Comparison of ENCODE assay signal across 8 cellular contexts in the genomic region with DNA sequence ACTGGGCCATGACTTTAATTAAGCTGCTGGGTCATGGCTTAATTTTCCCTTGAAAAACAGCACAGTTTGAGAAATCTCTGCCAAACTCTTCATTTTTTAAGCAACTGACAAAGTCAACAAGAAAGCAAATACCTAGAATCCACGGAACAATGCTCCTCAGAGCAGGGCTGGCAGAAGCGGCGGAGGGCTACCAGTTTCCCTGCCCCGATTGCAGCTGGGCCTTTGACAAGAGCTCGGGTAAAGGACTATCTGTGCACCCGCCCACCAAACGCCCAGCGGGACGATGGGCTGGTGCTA. TPM values are rescaled to one million over a fixed set of nuclear protein-coding genes. Genes with fewer than 3 reads are reported as not detected.
DNase-seq lines count a peak whose midpoint lies in the region; ATAC-seq, FAIRE-seq and TF ChIP-seq lines count a peak whose summit lies in the region.

No MANE protein-coding gene starts in this region.

- TF ChIP-seq CTCF in PC-3 (conservative IDR thresholded peaks at IDR 0.05; ENCODE audit: low read depth, low read length): no peak
- no peak for TF ChIP-seq CTCF in endothelial cell of umbilical vein (IDR thresholded peaks at IDR 0.05; ENCODE audit: extremely low read depth in 1 of 2, insufficient read depth in 1 of 2, low read depth in 1 of 2, low read length in 2 of 2)
- TF ChIP-seq CTCF in neural crest cell (conservative IDR thresholded peaks at IDR 0.05): no peak
- no peak for TF ChIP-seq CTCF in GM13976 (IDR thresholded peaks at IDR 0.05; ENCODE audit: borderline replicate concordance, control extremely low read depth, extremely low read depth, insufficient read depth, missing control alignments)

- in situ Hi-C loops in GM13976 (cut with MboI; ENCODE audit: low sequenced_read_pairs, unreplicated experiment): no loop called here

- H3K9me2 ChIP-seq in PC-3 (replicated peaks; ENCODE audit: low read length): no peaks in the 10 kb centered on the region

- peaks cover 2% of the 10 kb centered on the region for H3K9me1 ChIP-seq in endothelial cell of umbilical vein (replicated peaks; ENCODE audit: control insufficient read depth, extremely low read depth, insufficient read depth, low read length)

- no peak for DNase-seq in GM19239 (ENCODE audit: insufficient read length, low spot score)
- DNase-seq in PC-3: no peak
- DNase-seq in endothelial cell of umbilical vein (ENCODE audit: low read depth, low spot score): no peak
- no peak for DNase-seq in neural crest cell (ENCODE audit: low read depth, low spot score)
- no peak for DNase-seq in NOMO-1 treated with dmso at 0.1 percent for 144 hours (lab: John Stamatoyannopoulos, UW; ENCODE audit: unreplicated experiment)
- no peak for DNase-seq in GM13976 (ENCODE audit: low spot score)
- no peak for DNase-seq in NCI-H510A treated with DMSO at 0.1 percent for 48 hours (lab: John Stamatoyannopoulos, UW)

- H3K36me3 Mint-ChIP-seq in neural crest cell (ENCODE audit: low read depth): no peaks in the 10 kb centered on the region

- H3K4me2 ChIP-seq in PC-3 (ENCODE audit: low read length) (peak overlapping the region; percentile 94), endothelial cell of umbilical vein (ENCODE audit: insufficient read depth, low read length) (peak overlapping the region; percentile 56)

- no TSS peak for BruUV-seq in PC-3 (replicated peaks; lab: Mats Ljungman, UMichigan)
- BruUV-seq in endothelial cell of umbilical vein (replicated peaks; lab: Mats Ljungman, UMichigan): TSS peak; percentile 11

- H3K9me3 ChIP-seq in PC-3 (ENCODE audit: low read length) (no peaks in the 10 kb centered on the region), endothelial cell of umbilical vein (replicated peaks; ENCODE audit: control insufficient read depth, insufficient read depth, low read length) (no peaks in the 10 kb centered on the region)

- dilution Hi-C loops in endothelial cell of umbilical vein (cut with MboI; ENCODE audit: extremely low pct_ligation_motif_present, low sequenced_read_pairs): no loop called here

- H4K20me1 ChIP-seq in PC-3 (ENCODE audit: low read length): no peaks in the 10 kb centered on the region; the same call in 1 of the 2 replicates
- H4K20me1 ChIP-seq in endothelial cell of umbilical vein (replicated peaks; ENCODE audit: control insufficient read depth, extremely low read depth, insufficient read depth, low read length): no peaks in the 10 kb centered on the region

- H3K79me2 ChIP-seq in PC-3 (ENCODE audit: low read length) (peaks cover 50% of the 10 kb centered on the region), endothelial cell of umbilical vein (ENCODE audit: control insufficient read depth, insufficient read depth, low read length) (peaks cover 43% of the 10 kb centered on the region)

- no peaks in the 10 kb centered on the region for H3K27me3 ChIP-seq in PC-3 (ENCODE audit: low read length)
- no peaks in the 10 kb centered on the region for H3K27me3 ChIP-seq in endothelial cell of umbilical vein (ENCODE audit: control insufficient read depth in 2 of 2, insufficient read depth in 2 of 2, low read length in 2 of 2)

- TF ChIP-seq POLR2A in endothelial cell of umbilical vein (IDR thresholded peaks at IDR 0.05; ENCODE audit: low read depth, low read length): peak; percentile 1

- H3K9ac ChIP-seq in PC-3 (ENCODE audit: low read length): peak overlapping the region; percentile 87
- peak overlapping the region; percentile 65 for H3K9ac ChIP-seq in endothelial cell of umbilical vein (replicated peaks; ENCODE audit: extremely low read depth, insufficient read depth, low read length)

- no peaks in the 10 kb centered on the region for H3F3A ChIP-seq in PC-3 (ENCODE audit: low read length, unreplicated experiment)

- H3K36me3 ChIP-seq in PC-3 (ENCODE audit: low read depth, low read length) (no peaks in the 10 kb centered on the region), endothelial cell of umbilical vein (ENCODE audit: control insufficient read depth in 2 of 2, extremely low read depth in 1 of 2, insufficient read depth in 2 of 2, low read length in 2 of 2) (no peaks in the 10 kb centered on the region)

- H3K4me3 Mint-ChIP-seq in neural crest cell: peak overlapping the region; percentile 94

- no peaks in the 10 kb centered on the region for H3K27me3 Mint-ChIP-seq in neural crest cell (ENCODE audit: low read depth)

- FAIRE-seq in GM19239 (lab: Jason Lieb, UNC) (peak; percentile 87), endothelial cell of umbilical vein (lab: Jason Lieb, UNC) (peak; percentile 21)

- peak overlapping the region; percentile 93 for H2AFZ ChIP-seq in PC-3 (ENCODE audit: low read length)
- peak overlapping the region; percentile 62 for H2AFZ ChIP-seq in endothelial cell of umbilical vein (ENCODE audit: low read depth, low read length)

- H3K4me1 ChIP-seq in PC-3 (ENCODE audit: insufficient read depth, low read length) (peaks cover 34% of the 10 kb centered on the region), endothelial cell of umbilical vein (ENCODE audit: control insufficient read depth, extremely low read depth, insufficient read depth, low read length) (peaks cover 21% of the 10 kb centered on the region)

- intact Hi-C loops in PC-3 (cut with micrococcal nuclease) (loop anchor here (1.0 to 10.0 kb wide), 4 partner anchors 17 to 360 kb away; a partner anchor contains a TSS), endothelial cell of umbilical vein (cut with micrococcal nuclease) (loop anchor here (10.0 kb wide), 1 partner anchor 700 kb away; no protein-coding TSS in a partner anchor)

- no peak for ATAC-seq in PC-3
- ATAC-seq in GM18909 (IDR thresholded peaks at IDR 0.05; ENCODE audit: poor library complexity, unreplicated experiment): no peak

- no peaks in the 10 kb centered on the region for H3K9me3 Mint-ChIP-seq in neural crest cell

- H3K27ac Mint-ChIP-seq in neural crest cell (ENCODE audit: unreplicated experiment): peak overlapping the region; percentile 88

- CTCF ChIA-PET in PC-3 (lab: Charles Lee): interaction anchor here (0.7 to 1.7 kb wide), 3 partner anchors 32 to 47 kb away, joined by 3 to 7 read pairs (median 6); no protein-coding TSS in a partner anchor
- CTCF ChIA-PET in endothelial cell of umbilical vein (lab: Charles Lee): interaction anchor here (0.9 to 3.8 kb wide), 7 partner anchors 8 to 753 kb away, joined by 3 to 18 read pairs (median 5); no protein-coding TSS in a partner anchor

- H3K27ac ChIP-seq in PC-3 (ENCODE audit: low read length): peak overlapping the region; percentile 82; the same call in 1 of the 2 replicates
- peak overlapping the region; percentile 73 for H3K27ac ChIP-seq in endothelial cell of umbilical vein (ENCODE audit: insufficient read depth, low read depth, low read length)

- POLR2A ChIA-PET in PC-3 (lab: Charles Lee; ENCODE audit: unreplicated experiment): no interaction called here
- POLR2A ChIA-PET in endothelial cell of umbilical vein (lab: Charles Lee): no interaction called here

- H3K4me1 Mint-ChIP-seq in neural crest cell: peaks cover 37% of the 10 kb centered on the region

- H3K4me3 ChIP-seq in PC-3 (ENCODE audit: low read length) (peak overlapping the region; percentile 89), endothelial cell of umbilical vein (replicated peaks in 1 of 3; ENCODE audit: insufficient read depth in 1 of 3, low read depth in 1 of 3, low read length in 3 of 3) (peak overlapping the region; percentile 49 to 82 (median 78))

TF ChIP-seq in endothelial cell of umbilical vein, 7 proteins besides CTCF, POLR2A, EP300 and RAD21:
- TF ChIP-seq POLR2AphosphoS5 (IDR thresholded peaks at IDR 0.05; ENCODE audit: insufficient read depth, low read depth, low read length): no peak

RNA-seq across cellular contexts. Expression of a gene that starts 1.2 kb away (rescaled TPM):
- total RNA-seq in PC-3 (2014; rRNA removed): 25.3 and 28.5 TPM in 2 replicates
- total RNA-seq in endothelial cell of umbilical vein: 39.7 and 40.8 TPM in 2 replicates
- 8.1 and 11.7 TPM in 2 replicates for polyA plus RNA-seq in endothelial cell of umbilical vein
- 19.9 and 22.7 TPM in 2 replicates for polyA plus RNA-seq in endothelial cell of umbilical vein (2011; cell fraction: cytosol; rRNA removed)
- 15.5 and 24.0 TPM in 2 replicates for polyA plus RNA-seq in endothelial cell of umbilical vein (2011; cell fraction: nucleus; rRNA removed)
- 31.6 and 32.3 TPM in 2 replicates for polyA plus RNA-seq in endothelial cell of umbilical vein (2012)
- 23.3 and 23.5 TPM in 2 replicates for polyA minus RNA-seq in endothelial cell of umbilical vein
- polyA minus RNA-seq in endothelial cell of umbilical vein (2011; cell fraction: cytosol; rRNA and poly(A)+ RNA removed): 37.2 TPM
- 14.7 and 17.3 TPM in 2 replicates for polyA minus RNA-seq in endothelial cell of umbilical vein (2011; cell fraction: nucleus; rRNA and poly(A)+ RNA removed)
- 29.3 and 30.8 TPM in 2 replicates for total RNA-seq in neural crest cell
